9 cellular contexts compared by ENCODE assay signal in the genomic region with DNA sequence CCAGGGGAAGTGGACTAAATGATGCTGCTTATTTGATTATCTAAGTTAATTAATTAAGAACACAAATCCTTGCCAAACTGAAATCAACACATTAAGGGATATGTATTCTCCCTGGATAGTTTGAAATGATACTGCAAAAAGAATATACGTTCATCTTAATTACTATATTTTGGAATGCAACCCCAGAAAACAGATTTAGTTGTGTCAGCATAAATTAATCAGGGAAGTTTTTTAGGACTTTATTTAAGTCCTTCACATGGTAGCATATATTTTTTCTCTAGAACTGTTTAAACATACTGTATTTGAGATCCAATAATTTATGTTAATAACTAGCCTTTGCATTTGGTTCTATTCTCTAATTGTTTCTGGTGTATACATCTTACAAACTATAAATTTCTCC. TPM values are rescaled to one million over a fixed set of nuclear protein-coding genes. Genes with fewer than 3 reads are reported as not detected.
"Had no signal": no experiment of that assay in that cellular context is flagged by ENCODE, and none has a peak within 500 bp of the region (broad histone marks: within the 10 kb centered on the region; RNA-seq: fewer than 3 reads in every experiment).

No MANE protein-coding gene starts in this region.

- FAIRE-seq: H1, H54 had no signal

- H3K27ac ChIP-seq: HL-60 had no signal

- H3K4me3 ChIP-seq: GM23338 had no signal

- ATAC-seq: GM23338 had no signal

- DNase-seq: H9, HCEC 1CT, KG1 had no signal

- H3K4me2 ChIP-seq: GM23338 had no signal

- H2AFZ ChIP-seq: GM23338 had no signal

RNA-seq across cellular contexts. Expression of a gene that starts 52.5 kb away (rescaled TPM):
- total RNA-seq: HT1080 had no signal
- polyA plus RNA-seq: IgD-negative memory B cell had no signal
